ENCODE assay signal across 10 cellular contexts in genomic region chr9:127847155-127847463, GRCh38. TPM values are rescaled to one million over a fixed set of nuclear protein-coding genes. Genes with fewer than 3 reads are reported as not detected.
DNase-seq lines count a peak whose midpoint lies in the region; ATAC-seq and TF ChIP-seq lines count a peak whose summit lies in the region.
"Had no signal": no experiment of that assay in that cellular context is flagged by ENCODE, and none has a peak within 500 bp of the region (broad histone marks: within the 10 kb centered on the region; RNA-seq: fewer than 3 reads in every experiment).

No MANE protein-coding gene starts in this region.

- peaks cover 24% of the 10 kb centered on the region for H3K79me1 ChIP-seq in mesenchymal stem cell (replicated peaks; ENCODE audit: low read length, poor library complexity, severe bottlenecking)

- peaks cover 8% of the 10 kb centered on the region for H3K4me1 ChIP-seq in NT2/D1 (ENCODE audit: insufficient read depth, insufficient read length)
- peaks cover 30 to 50% (median 39%) of the 10 kb centered on the region in 4 donors for H3K4me1 ChIP-seq in esophagus muscularis mucosa
- peaks cover 19% of the 10 kb centered on the region for H3K4me1 ChIP-seq in mesenchymal stem cell (ENCODE audit: control insufficient read depth, insufficient read depth, low read depth, low read length)
- H3K4me1 ChIP-seq in thoracic aorta (ENCODE audit: control insufficient read depth in 1 of 2, low read depth in 2 of 2) = peaks cover 46 to 68% of the 10 kb centered on the region in 2 donors
- H3K4me1 ChIP-seq in BE2C = peaks cover 8% of the 10 kb centered on the region

- H3K9ac ChIP-seq in NT2/D1 (ENCODE audit: insufficient read length, low read depth) = peak overlapping the region; percentile 43
- peak overlapping the region; percentile 60 for H3K9ac ChIP-seq in mesenchymal stem cell (ENCODE audit: low read length)

- H3K9me3 ChIP-seq in NT2/D1 (ENCODE audit: insufficient read depth, low read length) (peaks cover 20% of the 10 kb centered on the region; the same call in 1 of the 2 replicates), esophagus muscularis mucosa (peaks cover 0 to 8% (median 6%) of the 10 kb centered on the region in 4 donors), mesenchymal stem cell (ENCODE audit: control insufficient read depth, low read length) (peaks cover 14% of the 10 kb centered on the region), thoracic aorta (peaks cover 5% of the 10 kb centered on the region), BE2C (peaks cover 5% of the 10 kb centered on the region; the same call in 1 of the 2 replicates)

- H3K36me3 ChIP-seq in NT2/D1 (ENCODE audit: insufficient read depth, insufficient read length, low read length) (no peaks in the 10 kb centered on the region), esophagus muscularis mucosa (peaks cover 0 to 60% (median 6%) of the 10 kb centered on the region in 4 donors), mesenchymal stem cell (ENCODE audit: control insufficient read depth in 1 of 2, insufficient read depth in 2 of 2, low read depth in 1 of 2, low read length in 2 of 2) (peaks cover 24 to 56% of the 10 kb centered on the region in 2 experiments), thoracic aorta (peaks cover 16% of the 10 kb centered on the region), BE2C (no peaks in the 10 kb centered on the region)

- no peak overlapping the region for H3K23ac ChIP-seq in mesenchymal stem cell (ENCODE audit: low read length in 2 of 2)

- no peak for TF ChIP-seq POLR2A in esophagus muscularis mucosa (IDR thresholded peaks at IDR 0.05; ENCODE audit: low read depth)

- DNase-seq in NT2/D1 (ENCODE audit: low read depth, low spot score) = no peak
- DNase-seq in esophagus muscularis mucosa (ENCODE audit: extremely low spot score) = no peak
- DNase-seq in mesenchymal stem cell = peak; percentile 86
- DNase-seq in thoracic aorta (ENCODE audit: low spot score) = no peak
- DNase-seq in dedifferentiated amniotic fluid mesenchymal stem cell (ENCODE audit: extremely low spot score) = no peak
- DNase-seq in BE2C = no peak
- DNase-seq: activated CD4-positive, alpha-beta memory T cell treated with anti-CD3 and anti-CD28 coated beads, Interleukin-2, amount 10 ng/mL, durations not matched to agents 7 days and 5 days had no signal

- H3K27me3 ChIP-seq in NT2/D1 (ENCODE audit: insufficient read depth, insufficient read length) (no peaks in the 10 kb centered on the region), esophagus muscularis mucosa (no peaks in the 10 kb centered on the region), mesenchymal stem cell (ENCODE audit: control insufficient read depth in 1 of 2, insufficient read depth in 1 of 2, low read length in 2 of 2) (no peaks in the 10 kb centered on the region), thoracic aorta (replicated peaks; ENCODE audit: insufficient read depth) (no peaks in the 10 kb centered on the region), BE2C (no peaks in the 10 kb centered on the region)

- H2BK5ac ChIP-seq in mesenchymal stem cell (ENCODE audit: low read depth, low read length, poor library complexity, severe bottlenecking) = no peak overlapping the region

- intact Hi-C loops in esophagus muscularis mucosa (cut with DNase I) = no loop called here

- H2BK120ac ChIP-seq in mesenchymal stem cell (ENCODE audit: low read depth, low read length) = peak overlapping the region; percentile 23

- ATAC-seq in thoracic aorta (ENCODE audit: insufficient number of reproducible peaks, low FRiP score, low read depth) = peak; percentile 38
- no peak for ATAC-seq in HG03135 (IDR thresholded peaks at IDR 0.05; ENCODE audit: unreplicated experiment)
- no peak for ATAC-seq in HG03342 (IDR thresholded peaks at IDR 0.05; ENCODE audit: unreplicated experiment)

- no peak overlapping the region for H3K14ac ChIP-seq in mesenchymal stem cell (ENCODE audit: low read length in 2 of 2)

- peak overlapping the region in 1 of 2 experiments; percentile 57 for H2BK12ac ChIP-seq in mesenchymal stem cell (ENCODE audit: low read length in 2 of 2)

- H3K27ac ChIP-seq in esophagus muscularis mucosa (replicated peaks in 1 of 4) = peak overlapping the region; percentile 54 to 75 (median 67)
- peak overlapping the region; percentile 20 for H3K27ac ChIP-seq in mesenchymal stem cell (ENCODE audit: low read length, poor library complexity, severe bottlenecking)
- H3K27ac ChIP-seq in thoracic aorta = peak overlapping the region; percentile 88 to 97
- H3K27ac ChIP-seq: epithelial cell of prostate had no signal

- H2BK15ac ChIP-seq in mesenchymal stem cell (ENCODE audit: low read depth, poor library complexity, severe bottlenecking) = peak overlapping the region; percentile 31

- peak overlapping the region; percentile 45 for H2AK5ac ChIP-seq in mesenchymal stem cell (ENCODE audit: low read length, severe bottlenecking)

- H4K8ac ChIP-seq in mesenchymal stem cell (ENCODE audit: low read length) = no peak overlapping the region

- peak overlapping the region; percentile 34 to 50 for H3K4ac ChIP-seq in mesenchymal stem cell (ENCODE audit: low read depth in 1 of 2, low read length in 2 of 2)

- TF ChIP-seq EP300 in esophagus muscularis mucosa (IDR thresholded peaks at IDR 0.05) = no peak

- H2AFZ ChIP-seq in mesenchymal stem cell (ENCODE audit: low read depth, low read length) = no peak overlapping the region

- H4K91ac ChIP-seq in mesenchymal stem cell (ENCODE audit: low read length) = no peak overlapping the region

- no peak overlapping the region for H3K4me3 ChIP-seq in NT2/D1 (ENCODE audit: insufficient read length, low read depth)
- H3K4me3 ChIP-seq in esophagus muscularis mucosa = peak overlapping the region in 2 of 4 donors; percentile 17 to 27
- peak overlapping the region in 1 of 2 experiments; percentile 50 for H3K4me3 ChIP-seq in mesenchymal stem cell (ENCODE audit: insufficient read depth in 1 of 2, low read depth in 1 of 2, low read length in 2 of 2)
- H3K4me3 ChIP-seq in thoracic aorta = peak overlapping the region; percentile 6
- no peak overlapping the region for H3K4me3 ChIP-seq in BE2C (ENCODE audit: low read depth, low read length)

- TF ChIP-seq CTCF in esophagus muscularis mucosa (IDR thresholded peaks at IDR 0.05) (no peak), thoracic aorta (IDR thresholded peaks at IDR 0.05) (no peak), BE2C (IDR thresholded peaks at IDR 0.05; ENCODE audit: low read depth, low read length) (no peak)

- peak overlapping the region; percentile 63 to 84 for H3K18ac ChIP-seq in mesenchymal stem cell (ENCODE audit: low read depth in 1 of 2, low read length in 2 of 2)

- WGBS in esophagus muscularis mucosa = 57% methylated on average over 6 of the region's 6 CpGs
- WGBS in mesenchymal stem cell = 54% methylated on average over 6 of the region's 6 CpGs

- H3K4me2 ChIP-seq in mesenchymal stem cell (ENCODE audit: low read length, poor library complexity, severe bottlenecking) = no peak overlapping the region

RNA-seq across cellular contexts. Expression of gene ENG, which starts 7.3 kb away (rescaled TPM):
- 10 to 100 TPM; 36.5 to 91.2 (median 78.3) TPM for total RNA-seq in esophagus muscularis mucosa
- polyA plus RNA-seq in mesenchymal stem cell (2013, experiment 1 of 2) = 287 TPM
- polyA plus RNA-seq in mesenchymal stem cell (2013, experiment 2 of 2) = 284 TPM
- 100 to 1,000 TPM; 239 to 268 TPM for total RNA-seq in thoracic aorta
- 9.0 TPM for polyA plus RNA-seq in BE2C (2012; ENCODE audit: insufficient read depth, insufficient read length, low read depth)

RNA-seq across cellular contexts. Expression of gene AK1, which starts 30.4 kb away (rescaled TPM):
- total RNA-seq in esophagus muscularis mucosa (10 to 100 TPM; 37.4 to 75.0 (median 56.0) TPM), thoracic aorta (10 to 100 TPM; 35.1 to 77.7 TPM)
- 127 TPM for polyA plus RNA-seq in mesenchymal stem cell (2013, experiment 1 of 2)
- polyA plus RNA-seq in mesenchymal stem cell (2013, experiment 2 of 2) = 132 TPM
- polyA plus RNA-seq in BE2C (2012; ENCODE audit: insufficient read depth, insufficient read length, low read depth) = 236 TPM

RNA-seq across cellular contexts. Expression of gene FPGS, which starts 44.4 kb away (rescaled TPM):
- 10 to 100 TPM; 36.1 to 56.3 (median 50.1) TPM for total RNA-seq in esophagus muscularis mucosa
- 31.6 TPM for polyA plus RNA-seq in mesenchymal stem cell (2013, experiment 1 of 2)
- polyA plus RNA-seq in mesenchymal stem cell (2013, experiment 2 of 2) = 30.7 TPM
- 100 to 1,000 TPM; 119 to 136 TPM for total RNA-seq in thoracic aorta
- polyA plus RNA-seq in BE2C (2012; ENCODE audit: insufficient read depth, insufficient read length, low read depth) = 75.4 TPM

RNA-seq across cellular contexts. Expression of gene ST6GALNAC6, which starts 52.3 kb away (rescaled TPM):
- total RNA-seq in esophagus muscularis mucosa = 100 to 1,000 TPM in 3 of 4 donors, 10 to 100 TPM in 1; 95.9 to 169 (median 125) TPM
- polyA plus RNA-seq in mesenchymal stem cell (2013, experiment 1 of 2) = 45.2 TPM
- 45.9 TPM for polyA plus RNA-seq in mesenchymal stem cell (2013, experiment 2 of 2)
- 100 to 1,000 TPM; 140 to 221 TPM for total RNA-seq in thoracic aorta
- 40.4 TPM for polyA plus RNA-seq in BE2C (2012; ENCODE audit: insufficient read depth, insufficient read length, low read depth)

Comparison
In these comparisons a context has a peak if more than half of its experiments do, and no peak if none do; other contexts are left out.
1. H3K27ac ChIP-seq: peak in every context shown above with its lines; median percentile 92 in thoracic aorta; 67 in esophagus muscularis mucosa; 20 in mesenchymal stem cell.